In the genomic region with DNA sequence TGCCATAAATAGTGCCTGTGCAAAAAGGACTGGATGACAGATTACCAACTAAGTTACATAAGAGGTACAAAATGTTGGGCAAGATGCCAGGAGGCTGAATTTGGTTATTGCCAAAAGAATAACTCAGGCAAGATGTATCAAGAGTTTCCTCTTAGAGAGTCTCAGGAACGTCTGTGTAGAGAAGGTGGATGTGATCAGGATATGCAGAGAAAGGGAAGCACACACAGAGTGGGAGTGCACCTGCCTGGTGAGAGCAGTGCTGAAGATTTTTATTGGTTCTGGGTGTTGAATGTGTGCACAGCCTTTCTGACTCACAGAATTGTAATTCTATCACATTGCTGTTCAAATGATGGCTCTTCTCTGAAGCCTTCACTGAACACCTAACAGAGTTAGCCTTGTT, we compare ENCODE assay signal across 14 cellular contexts.
DNase-seq lines count a peak whose midpoint lies in the region; ATAC-seq, FAIRE-seq and TF ChIP-seq lines count a peak whose summit lies in the region.
"Had no signal": no experiment of that assay in that cellular context is flagged by ENCODE, and none has a peak within 500 bp of the region (broad histone marks: within the 10 kb centered on the region; RNA-seq: fewer than 3 reads in every experiment).

No MANE protein-coding gene starts in this region.

- no peaks in the 10 kb centered on the region for H3K4me1 ChIP-seq in small intestine (ENCODE audit: control insufficient read depth in 2 of 2, insufficient read depth in 1 of 2, low read depth in 1 of 2, low read length in 1 of 2)
- no peaks in the 10 kb centered on the region for H3K4me1 ChIP-seq in SJCRH30
- H3K4me1 ChIP-seq: suprapubic skin had no signal

- H3K27me3 ChIP-seq in small intestine (ENCODE audit: control insufficient read depth in 2 of 2, insufficient read depth in 2 of 2, low read length in 2 of 2) (no peaks in the 10 kb centered on the region), SJCRH30 (no peaks in the 10 kb centered on the region)
- H3K27me3 ChIP-seq: suprapubic skin had no signal

- DNase-seq in HT1080 (ENCODE audit: low read depth) = peak; percentile 55
- peak; percentile 44 for DNase-seq in NCI-H345 (lab: John Stamatoyannopoulos, UW)
- peak; percentile 44 for DNase-seq in small intestine
- DNase-seq in activated CD4-positive, alpha-beta T cell treated with anti-CD3 and anti-CD28 coated beads for 48 hours = no peak
- DNase-seq in SJCRH30 = no peak
- no peak for DNase-seq in osteocyte (ENCODE audit: extremely low spot score, unreplicated experiment)
- DNase-seq: activated CD4-positive, CD25-positive, alpha-beta regulatory T cell; CD8-positive, alpha-beta T cell had no signal

- H3K36me3 ChIP-seq in small intestine (ENCODE audit: control insufficient read depth in 2 of 2, insufficient read depth in 2 of 2, low read length in 2 of 2) = no peaks in the 10 kb centered on the region
- H3K36me3 ChIP-seq in SJCRH30 = no peaks in the 10 kb centered on the region
- H3K36me3 ChIP-seq: suprapubic skin had no signal

- H3K9me3 ChIP-seq in small intestine (ENCODE audit: control insufficient read depth, low read depth) = no peaks in the 10 kb centered on the region
- no peaks in the 10 kb centered on the region for H3K9me3 ChIP-seq in SJCRH30 (replicated peaks)
- H3K9me3 ChIP-seq: suprapubic skin had no signal

- H3K27me3 Mint-ChIP-seq in osteocyte (ENCODE audit: unreplicated experiment) = no peaks in the 10 kb centered on the region

- no peak overlapping the region for H3K27ac ChIP-seq in small intestine (ENCODE audit: low read depth in 1 of 2, low read length in 1 of 2)
- no peak overlapping the region for H3K27ac ChIP-seq in SJCRH30
- H3K27ac ChIP-seq: skin epidermis, suprapubic skin had no signal

- FAIRE-seq in small intestine (lab: Jason Lieb, UNC) = no peak
- FAIRE-seq: frontal cortex had no signal

- peaks cover 34% of the 10 kb centered on the region for H3K9me3 Mint-ChIP-seq in osteocyte (ENCODE audit: unreplicated experiment)

- peak; percentile 94 for ATAC-seq in esophagus mucosa
- ATAC-seq: CD8-positive, alpha-beta T cell; left lobe of liver had no signal

- 4 to 13% (median 8%) methylated on average over 1 of the region's 1 CpG for WGBS in small intestine, 3 donors

- H3K4me1 Mint-ChIP-seq in osteocyte (ENCODE audit: unreplicated experiment) = no peaks in the 10 kb centered on the region
- H3K4me1 Mint-ChIP-seq: neural crest cell had no signal

- H3K36me3 Mint-ChIP-seq in osteocyte (ENCODE audit: unreplicated experiment) = no peaks in the 10 kb centered on the region
- H3K36me3 Mint-ChIP-seq: CD8-positive, alpha-beta T cell had no signal

- no peak overlapping the region for H3K4me3 Mint-ChIP-seq in osteocyte (ENCODE audit: unreplicated experiment)
- H3K4me3 Mint-ChIP-seq: CD8-positive, alpha-beta T cell; neural crest cell had no signal

- H3K27ac Mint-ChIP-seq in osteocyte (ENCODE audit: unreplicated experiment) = no peak overlapping the region
- H3K27ac Mint-ChIP-seq: CD8-positive, alpha-beta T cell had no signal

- H3K4me3 ChIP-seq in small intestine (ENCODE audit: low read depth in 1 of 2, low read length in 2 of 2) = no peak overlapping the region
- no peak overlapping the region for H3K4me3 ChIP-seq in SJCRH30
- H3K4me3 ChIP-seq: skin epidermis, suprapubic skin had no signal

- TF ChIP-seq CTCF in osteocyte (IDR thresholded peaks at IDR 0.05) = no peak

Comparison
In these comparisons a context has a peak if more than half of its experiments do, and no peak if none do; other contexts are left out.
1. DNase-seq: peak in HT1080 (single experiment), NCI-H345 (single experiment) and small intestine (single experiment); none in activated CD4-positive, alpha-beta T cell treated with anti-CD3 and anti-CD28 coated beads for 48 hours (single experiment), SJCRH30 (0 of 2) and osteocyte (single experiment).